In genomic region chr1:51422367-51423097, GRCh38 we compare ENCODE assay signal across 14 cellular contexts.
DNase-seq lines count a peak whose midpoint lies in the region; ATAC-seq and TF ChIP-seq lines count a peak whose summit lies in the region.
"Had no signal": no experiment of that assay in that cellular context is flagged by ENCODE, and none has a peak within 500 bp of the region (broad histone marks: within the 10 kb centered on the region; RNA-seq: fewer than 3 reads in every experiment).

No MANE protein-coding gene starts in this region.

- DNase-seq in Right ventricle myocardium inferior (ENCODE audit: missing footprints), result no peak
- no peak for DNase-seq in left cardiac atrium
- no peak for DNase-seq in chondrocyte (ENCODE audit: low spot score)
- DNase-seq in iPS-NIHi7 (ENCODE audit: extremely low spot score), result peak; percentile 11
- DNase-seq in uterus, result no peak
- DNase-seq in NCI-H128 (lab: John Stamatoyannopoulos, UW; ENCODE audit: unreplicated experiment), result no peak
- no peak for DNase-seq in naive thymus-derived CD8-positive, alpha-beta T cell
- DNase-seq: DMS79, esophagus squamous epithelium, spleen had no signal

- H3K4me1 Mint-ChIP-seq in chondrocyte (ENCODE audit: low read depth), result peaks cover 60% of the 10 kb centered on the region
- peaks cover 2 to 15% (median 9%) of the 10 kb centered on the region in 4 donors for H3K4me1 Mint-ChIP-seq in naive thymus-derived CD8-positive, alpha-beta T cell

- H3K36me3 ChIP-seq in uterus, result no peaks in the 10 kb centered on the region

- H3K4me3 Mint-ChIP-seq in chondrocyte (ENCODE audit: unreplicated experiment), result no peak overlapping the region
- H3K4me3 Mint-ChIP-seq in naive thymus-derived CD8-positive, alpha-beta T cell, result no peak overlapping the region
- H3K4me3 Mint-ChIP-seq: HFFc6, naive B cell had no signal

- peak overlapping the region; percentile 57 for H3K27ac Mint-ChIP-seq in chondrocyte (ENCODE audit: unreplicated experiment)
- no peak overlapping the region for H3K27ac Mint-ChIP-seq in naive thymus-derived CD8-positive, alpha-beta T cell

- no peaks in the 10 kb centered on the region for H3K27me3 ChIP-seq in uterus
- H3K27me3 ChIP-seq: esophagus squamous epithelium, spleen had no signal

- H3K9me3 ChIP-seq in uterus, result no peaks in the 10 kb centered on the region
- H3K9me3 ChIP-seq: esophagus squamous epithelium had no signal

- POLR2A ChIA-PET in naive thymus-derived CD8-positive, alpha-beta T cell (lab: Charles Lee), result no interaction called here

- H3K36me3 Mint-ChIP-seq in chondrocyte (ENCODE audit: low read depth), result peaks cover 6% of the 10 kb centered on the region
- H3K36me3 Mint-ChIP-seq in naive thymus-derived CD8-positive, alpha-beta T cell, result peaks cover 19 to 62% (median 37%) of the 10 kb centered on the region in 3 donors

- peak overlapping the region; percentile 25 to 73 for H3K27ac ChIP-seq in uterus
- H3K27ac ChIP-seq: esophagus squamous epithelium, RWPE1 had no signal

- no peak for TF ChIP-seq CTCF in chondrocyte (IDR thresholded peaks at IDR 0.05)
- TF ChIP-seq CTCF in uterus (IDR thresholded peaks at IDR 0.05), result no peak

- no peak overlapping the region for H3K4me3 ChIP-seq in uterus
- H3K4me3 ChIP-seq: esophagus squamous epithelium, spleen had no signal

- TF ChIP-seq POLR2A in uterus (IDR thresholded peaks at IDR 0.05), result no peak

- H3K27me3 Mint-ChIP-seq in chondrocyte (ENCODE audit: low read depth), result no peaks in the 10 kb centered on the region
- H3K27me3 Mint-ChIP-seq in naive thymus-derived CD8-positive, alpha-beta T cell, result no peaks in the 10 kb centered on the region
- H3K27me3 Mint-ChIP-seq: naive B cell had no signal

- H3K9me3 Mint-ChIP-seq in chondrocyte (ENCODE audit: low read depth), result peaks cover 3% of the 10 kb centered on the region
- H3K9me3 Mint-ChIP-seq in naive thymus-derived CD8-positive, alpha-beta T cell, result peaks cover 0 to 6% (median 0%) of the 10 kb centered on the region in 9 donors
- H3K9me3 Mint-ChIP-seq: HFFc6 had no signal

- intact Hi-C loops in Right ventricle myocardium inferior (cut with DNase I), result loop anchor here (5.0 kb wide), 1 partner anchor 95 kb away; the partner anchor contains the start of gene EPS15
- intact Hi-C loops in left cardiac atrium (cut with DNase I), result loop anchor here in 1 of 2 donors (5.0 kb wide), 1 partner anchor 100 kb away; no protein-coding TSS in a partner anchor
- intact Hi-C loops in uterus (cut with DNase I; ENCODE audit: low total_unique reads), result no loop called here

- peak; percentile 21 for ATAC-seq in Right ventricle myocardium inferior
- no peak for ATAC-seq in left cardiac atrium
- no peak for ATAC-seq in naive thymus-derived CD8-positive, alpha-beta T cell
- ATAC-seq in HG02870 (IDR thresholded peaks at IDR 0.05; ENCODE audit: unreplicated experiment), result no peak

- H3K4me1 ChIP-seq in uterus, result no peaks in the 10 kb centered on the region
